In genomic region chr1:212824201-212824600, GRCh38 we compare ENCODE assay signal across 36 cellular contexts. TPM values are rescaled to one million over a fixed set of nuclear protein-coding genes. Genes with fewer than 3 reads are reported as not detected.
"Had no signal": no experiment of that assay in that cellular context is flagged by ENCODE, and none has a peak within 500 bp of the region (broad histone marks: within the 10 kb centered on the region; RNA-seq: fewer than 3 reads in every experiment).

No MANE protein-coding gene starts in this region.

- H3K4me3 ChIP-seq: esophagus muscularis mucosa, gastroesophageal sphincter had no signal

- H3K4me3 Mint-ChIP-seq: activated CD4-positive, alpha-beta memory T cell treated with anti-CD3 and anti-CD28 coated beads for 36 hours; activated CD4-positive, alpha-beta T cell treated with anti-CD3 and anti-CD28 coated beads for 36 hours; activated CD4-positive, alpha-beta T cell treated with anti-CD3 and anti-CD28 coated beads, Interleukin-2, amount 10 ng/mL, durations not matched to agents 24 days and 14 days; activated CD8-positive, alpha-beta memory T cell treated with anti-CD3 and anti-CD28 coated beads, Interleukin-2, amount 10 ng/mL, durations not matched to agents 7 days and 5 days; activated CD8-positive, alpha-beta T cell treated with anti-CD3 and anti-CD28 coated beads, Interleukin-2, amount 10 ng/mL, durations not matched to agents 7 days and 5 days; activated naive CD4-positive, alpha-beta T cell treated with anti-CD3 and anti-CD28 coated beads for 36 hours; activated naive CD8-positive, alpha-beta T cell; activated T-helper 1 cell treated with anti-CD3 and anti-CD28 coated beads, Interleukin-12 subunit alpha, Interleukin-12 subunit beta, Interleukin-2, Interleukin-4 antibody, amounts not matched to agents 30 ng/mL and 10 ng/mL and 1 ng/mL, durations not matched to agents 14 hours and 24 hours and 36 hours; central memory CD8-positive, alpha-beta T cell; effector memory CD8-positive, alpha-beta T cell had no signal

- DNase-seq: activated CD4-positive, alpha-beta memory T cell treated with anti-CD3 and anti-CD28 coated beads for 36 hours; activated CD4-positive, alpha-beta T cell treated with anti-CD3 and anti-CD28 coated beads for 36 hours; activated CD4-positive, alpha-beta T cell treated with anti-CD3 and anti-CD28 coated beads, Interleukin-2, amount 10 ng/mL, durations not matched to agents 24 days and 14 days; activated CD4-positive, CD25-positive, alpha-beta regulatory T cell; activated CD4-positive, CD25-positive, alpha-beta regulatory T cell treated with anti-CD3 and anti-CD28 coated beads, Interleukin-2, amount 50 U/mL, for 72 hours; activated CD8-positive, alpha-beta memory T cell treated with anti-CD3 and anti-CD28 coated beads, Interleukin-2, amount 10 ng/mL, durations not matched to agents 7 days and 5 days; activated CD8-positive, alpha-beta memory T cell treated with anti-CD3 and anti-CD28 coated beads, Interleukin-2, amount 50 U/mL, for 4 hours; activated CD8-positive, alpha-beta T cell treated with anti-CD3 and anti-CD28 coated beads, Interleukin-2, amount 10 ng/mL, durations not matched to agents 7 days and 5 days; activated effector memory CD4-positive, alpha-beta T cell treated with anti-CD3 and anti-CD28 coated beads, Interleukin-2, amount 50 U/mL, for 16 hours; activated naive CD4-positive, alpha-beta T cell treated with anti-CD3 and anti-CD28 coated beads for 36 hours; activated T-cell treated with anti-CD3 and anti-CD28 coated beads, Interleukin-2, amount 50 U/mL, for 1 hour; activated T-cell treated with anti-CD3 and anti-CD28 coated beads, Interleukin-2, amount 50 U/mL, for 48 hours; amniotic stem cell; anterior cingulate cortex; brain microvascular endothelial cell; cortex of kidney; dermis blood vessel endothelial cell; effector CD4-positive, alpha-beta T cell; effector memory CD8-positive, alpha-beta T cell; erythroblast; foreskin melanocyte; T-helper 2 cell had no signal

- H3K36me3 ChIP-seq: brain microvascular endothelial cell, esophagus muscularis mucosa, gastroesophageal sphincter had no signal

- H3K27me3 ChIP-seq: brain microvascular endothelial cell, esophagus muscularis mucosa, gastroesophageal sphincter had no signal

- FAIRE-seq: astrocyte, bronchial epithelial cell, colon had no signal

- H3K27ac ChIP-seq: brain microvascular endothelial cell, esophagus muscularis mucosa, gastroesophageal sphincter had no signal

- H3K4me1 Mint-ChIP-seq: central memory CD8-positive, alpha-beta T cell had no signal

- H3K27me3 Mint-ChIP-seq: activated CD4-positive, alpha-beta T cell treated with anti-CD3 and anti-CD28 coated beads for 36 hours; activated CD4-positive, alpha-beta T cell treated with anti-CD3 and anti-CD28 coated beads, Interleukin-2, amount 10 ng/mL, durations not matched to agents 24 days and 14 days; activated CD8-positive, alpha-beta memory T cell treated with anti-CD3 and anti-CD28 coated beads, Interleukin-2, amount 10 ng/mL, durations not matched to agents 7 days and 5 days; activated naive CD8-positive, alpha-beta T cell had no signal

- ATAC-seq: activated CD4-positive, alpha-beta T cell treated with anti-CD3 and anti-CD28 coated beads for 36 hours; activated CD8-positive, alpha-beta memory T cell treated with anti-CD3 and anti-CD28 coated beads, Interleukin-2, amount 10 ng/mL, durations not matched to agents 7 days and 5 days; activated CD8-positive, alpha-beta T cell treated with anti-CD3 and anti-CD28 coated beads, Interleukin-2, amount 10 ng/mL, durations not matched to agents 7 days and 5 days; effector memory CD8-positive, alpha-beta T cell; gastroesophageal sphincter had no signal

- H3K27ac Mint-ChIP-seq: activated CD4-positive, alpha-beta memory T cell treated with anti-CD3 and anti-CD28 coated beads for 36 hours; activated CD4-positive, alpha-beta T cell treated with anti-CD3 and anti-CD28 coated beads for 36 hours; activated CD4-positive, alpha-beta T cell treated with anti-CD3 and anti-CD28 coated beads, Interleukin-2, amount 10 ng/mL, durations not matched to agents 24 days and 14 days; activated CD8-positive, alpha-beta memory T cell treated with anti-CD3 and anti-CD28 coated beads, Interleukin-2, amount 10 ng/mL, durations not matched to agents 7 days and 5 days; activated CD8-positive, alpha-beta T cell treated with anti-CD3 and anti-CD28 coated beads, Interleukin-2, amount 10 ng/mL, durations not matched to agents 7 days and 5 days; activated naive CD4-positive, alpha-beta T cell treated with anti-CD3 and anti-CD28 coated beads for 36 hours; activated naive CD8-positive, alpha-beta T cell; activated T-helper 1 cell treated with anti-CD3 and anti-CD28 coated beads, Interleukin-12 subunit alpha, Interleukin-12 subunit beta, Interleukin-2, Interleukin-4 antibody, amounts not matched to agents 30 ng/mL and 10 ng/mL and 1 ng/mL, durations not matched to agents 14 hours and 24 hours and 36 hours; activated T-helper 2 cell treated with anti-CD3 and anti-CD28 coated beads, Interferon-gamma antibody, Interleukin-2, Interleukin-4, amounts not matched to agents 10 μg/mL and 5 μg/mL and 100 μg/mL, durations not matched to agents 14 hours and 24 hours and 36 hours; effector memory CD8-positive, alpha-beta T cell had no signal

- H3K4me1 ChIP-seq: esophagus muscularis mucosa, gastroesophageal sphincter had no signal

RNA-seq across cellular contexts. Expression of gene SPATA45, which starts 23.2 kb away (rescaled TPM):
- total RNA-seq: activated CD4-positive, alpha-beta T cell treated with anti-CD3 and anti-CD28 coated beads for 36 hours; activated CD4-positive, alpha-beta T cell treated with anti-CD3 and anti-CD28 coated beads, Interleukin-2, amount 10 ng/mL, durations not matched to agents 24 days and 14 days; activated CD8-positive, alpha-beta memory T cell treated with anti-CD3 and anti-CD28 coated beads for 36 hours; activated CD8-positive, alpha-beta memory T cell treated with anti-CD3 and anti-CD28 coated beads, Interleukin-2, amount 10 ng/mL, durations not matched to agents 7 days and 5 days; activated CD8-positive, alpha-beta T cell treated with anti-CD3 and anti-CD28 coated beads, Interleukin-2, amount 10 ng/mL, durations not matched to agents 7 days and 5 days; activated naive CD4-positive, alpha-beta T cell treated with anti-CD3 and anti-CD28 coated beads for 36 hours; activated T-helper 1 cell treated with anti-CD3 and anti-CD28 coated beads, Interleukin-12 subunit alpha, Interleukin-12 subunit beta, Interleukin-2, Interleukin-4 antibody, amounts not matched to agents 30 ng/mL and 10 ng/mL and 1 ng/mL, durations not matched to agents 14 hours and 24 hours and 36 hours; astrocyte; bronchial epithelial cell; cardiac septum; dermis blood vessel endothelial cell; esophagus muscularis mucosa; gastroesophageal sphincter; glomerular endothelial cell; T-helper 1 cell treated with Interleukin-12 subunit alpha and Interleukin-12 subunit beta and Interleukin-4 antibody, amounts not matched to agents 30 ng/mL and 1 ng/mL, for 36 hours had no signal
- polyA plus RNA-seq: adipose tissue had no signal
